Comparison of ENCODE assay signal across 8 cellular contexts in genomic region chr12:56724660-56724988, GRCh38. TPM values are rescaled to one million over a fixed set of nuclear protein-coding genes. Genes with fewer than 3 reads are reported as not detected.
DNase-seq lines count a peak whose midpoint lies in the region; ATAC-seq and TF ChIP-seq lines count a peak whose summit lies in the region.

No MANE protein-coding gene starts in this region.

- H4K20me1 ChIP-seq in PC-9 (ENCODE audit: insufficient read depth), result peaks cover 44% of the 10 kb centered on the region

- H3K36me3 ChIP-seq in PC-9 (ENCODE audit: low read depth), result peaks cover 43% of the 10 kb centered on the region
- H3K36me3 ChIP-seq in endodermal cell (ENCODE audit: control insufficient read depth, insufficient read depth, low read length), result peaks cover 45% of the 10 kb centered on the region

- H3K4me3 ChIP-seq in GM12865 (ENCODE audit: low read depth, low read length) (peak overlapping the region; percentile 73), PC-9 (peak overlapping the region; percentile 99), endodermal cell (ENCODE audit: low read length) (peak overlapping the region; percentile 99)

- CTCF ChIA-PET in PC-9 (lab: Charles Lee), result no interaction called here

- H3K4me1 ChIP-seq in PC-9 (replicated peaks; ENCODE audit: insufficient read depth) (peaks cover 44% of the 10 kb centered on the region), endodermal cell (ENCODE audit: control insufficient read depth, insufficient read depth, low read length) (peaks cover 3% of the 10 kb centered on the region)

- peaks cover 43% of the 10 kb centered on the region for H3K4me1 Mint-ChIP-seq in endodermal cell
- peaks cover 63 to 65% of the 10 kb centered on the region in 2 donors for H3K4me1 Mint-ChIP-seq in natural killer cell

- intact Hi-C loops in PC-9 (cut with micrococcal nuclease; ENCODE audit: unreplicated experiment) (loop anchor here (2.0 to 10.0 kb wide), 2 partner anchors 60 to 88 kb away; no protein-coding TSS in a partner anchor), natural killer cell (cut with micrococcal nuclease) (no loop called here)

- POLR2A ChIA-PET in PC-9 (lab: Charles Lee; ENCODE audit: unreplicated experiment), result interaction anchor here (0.6 to 1.0 kb wide), 2 partner anchors 63 to 90 kb away, joined by 3 to 5 read pairs; no protein-coding TSS in a partner anchor

- H3K36me3 Mint-ChIP-seq in endodermal cell (ENCODE audit: low read depth), result peaks cover 57% of the 10 kb centered on the region
- peaks cover 9% of the 10 kb centered on the region for H3K36me3 Mint-ChIP-seq in natural killer cell

- no peak for DNase-seq in GM12865 (ENCODE audit: low read depth)
- DNase-seq in PC-9, result no peak
- DNase-seq in endodermal cell, result no peak
- no peak for DNase-seq in natural killer cell
- no peak for DNase-seq in NCI-H187 treated with DMSO at 0.1 percent for 48 hours (lab: John Stamatoyannopoulos, UW)
- DNase-seq in D341Med (ENCODE audit: low spot score), result no peak
- DNase-seq in SIG-M5 treated with dmso at 0.1 percent for 504 hours (lab: John Stamatoyannopoulos, UW; ENCODE audit: unreplicated experiment), result no peak

- H3K4me3 Mint-ChIP-seq in endodermal cell (peak overlapping the region; percentile 100), natural killer cell (peak overlapping the region; percentile 99)

- H3K79me2 ChIP-seq in PC-9 (ENCODE audit: low read depth), result peaks cover 53% of the 10 kb centered on the region

- no peaks in the 10 kb centered on the region for H3K9me2 ChIP-seq in PC-9 (ENCODE audit: insufficient read depth)

- peak overlapping the region; percentile 98 for H3K4me2 ChIP-seq in PC-9

- ATAC-seq in natural killer cell, result no peak
- no peak for ATAC-seq in HG02870 (IDR thresholded peaks at IDR 0.05; ENCODE audit: unreplicated experiment)

- peaks cover 65% of the 10 kb centered on the region for H3F3A ChIP-seq in PC-9 (ENCODE audit: insufficient read depth, low read depth)

- TSS peak; percentile 72 for BruUV-seq in PC-9 (replicated peaks; lab: Mats Ljungman, UMichigan)

- WGBS in endodermal cell (ENCODE audit: insufficient coverage in 1 of 2, insufficient read length in 1 of 2), 2 experiments, result 0% methylated on average over 1 to 9 of the region's 9 CpGs

- H3K27me3 ChIP-seq in PC-9 (ENCODE audit: insufficient read depth, low read depth) (no peaks in the 10 kb centered on the region), endodermal cell (ENCODE audit: control insufficient read depth, insufficient read depth, low read length, poor library complexity, severe bottlenecking) (no peaks in the 10 kb centered on the region)

- TF ChIP-seq CTCF in GM12865 (IDR thresholded peaks at IDR 0.05; ENCODE audit: insufficient read depth, low read depth, low read length, missing control alignments), result no peak
- no peak for TF ChIP-seq CTCF in PC-9 (conservative IDR thresholded peaks at IDR 0.05)
- no peak for TF ChIP-seq CTCF in endodermal cell (conservative IDR thresholded peaks at IDR 0.05)
- TF ChIP-seq CTCF in natural killer cell (IDR thresholded peaks at IDR 0.05), result no peak

- peak overlapping the region; percentile 99 for H3K27ac Mint-ChIP-seq in endodermal cell
- H3K27ac Mint-ChIP-seq in natural killer cell, result peak overlapping the region; percentile 98

- no peaks in the 10 kb centered on the region for H3K9me3 Mint-ChIP-seq in endodermal cell
- no peaks in the 10 kb centered on the region for H3K9me3 Mint-ChIP-seq in natural killer cell

- H3K9ac ChIP-seq in endodermal cell (ENCODE audit: extremely low read depth, low read length, poor library complexity, severe bottlenecking), result peak overlapping the region; percentile 99

- H3K27me3 Mint-ChIP-seq in endodermal cell (ENCODE audit: insufficient read depth) (no peaks in the 10 kb centered on the region), natural killer cell (ENCODE audit: low read depth in 2 of 2) (no peaks in the 10 kb centered on the region)

- peak overlapping the region; percentile 94 for H3K27ac ChIP-seq in PC-9
- H3K27ac ChIP-seq in endodermal cell (ENCODE audit: low read depth, low read length), result peak overlapping the region; percentile 95

- peak overlapping the region; percentile 59 for H2AFZ ChIP-seq in PC-9

- H3K9me3 ChIP-seq in PC-9 (ENCODE audit: insufficient read depth, low read depth) (no peaks in the 10 kb centered on the region), endodermal cell (ENCODE audit: control insufficient read depth, low read length) (no peaks in the 10 kb centered on the region)

RNA-seq across cellular contexts. Expression of gene NACA, which starts 0.5 kb away (rescaled TPM):
- total RNA-seq in PC-9 (2021) (812 and 1,035 TPM in 2 replicates), endodermal cell (100 to 1,000 TPM; 817 to 958 TPM), natural killer cell (100 to 1,000 TPM; 644 to 785 (median 695) TPM)
- 1,626 TPM for polyA plus RNA-seq in endodermal cell (2013, experiment 1 of 2)
- 1,491 TPM for polyA plus RNA-seq in endodermal cell (2013, experiment 2 of 2)

RNA-seq across cellular contexts. Expression of gene PRIM1, which starts 27.5 kb away (rescaled TPM):
- total RNA-seq in PC-9 (2021) (27.2 and 35.8 TPM in 2 replicates), endodermal cell (10 to 100 TPM; 34.8 to 44.2 TPM), natural killer cell (10 to 100 TPM; 10.1 to 11.9 (median 10.4) TPM)
- polyA plus RNA-seq in endodermal cell (2013, experiment 1 of 2), result 50.0 TPM
- 46.0 TPM for polyA plus RNA-seq in endodermal cell (2013, experiment 2 of 2)

RNA-seq across cellular contexts. Expression of gene PTGES3, which starts 36.5 kb away (rescaled TPM):
- total RNA-seq in PC-9 (2021), result 227 and 322 TPM in 2 replicates
- 100 to 1,000 TPM; 275 to 320 TPM for total RNA-seq in endodermal cell
- 328 TPM for polyA plus RNA-seq in endodermal cell (2013, experiment 1 of 2)
- 314 TPM for polyA plus RNA-seq in endodermal cell (2013, experiment 2 of 2)
- 10 to 100 TPM; 79.2 to 93.8 (median 93.4) TPM for total RNA-seq in natural killer cell

RNA-seq across cellular contexts. Expression of gene HSD17B6, which starts 38.5 kb away (rescaled TPM):
- 2.1 and 2.2 TPM in 2 replicates for total RNA-seq in PC-9 (2021)
- total RNA-seq in endodermal cell, result under 1 TPM; 0.57 to 0.89 TPM
- polyA plus RNA-seq in endodermal cell (2013, experiment 1 of 2), result 3.2 TPM
- polyA plus RNA-seq in endodermal cell (2013, experiment 2 of 2), result 1.4 TPM
- 1 to 10 TPM in 1 of 3 donors, under 1 TPM in 1, not detected in 1; 0.16 to 1.4 TPM for total RNA-seq in natural killer cell
